In genomic region chrX:154359362-154360154, GRCh38 we compare ENCODE assay signal across 1 cellular context.
TF ChIP-seq lines count a peak whose summit lies in the region.

No MANE protein-coding gene starts in this region.

TF ChIP-seq in WTC11, 78 proteins besides CTCF, POLR2A, EP300 and RAD21 (continued from another document):
- TF ChIP-seq MLX (CRISPR knock-in tag; IDR thresholded peaks at IDR 0.05) (no peak), GRHL2 (CRISPR knock-in tag; IDR thresholded peaks at IDR 0.05; ENCODE audit: insufficient replicate concordance, severe bottlenecking) (no peak), CDX4 (CRISPR knock-in tag; IDR thresholded peaks at IDR 0.05; ENCODE audit: borderline replicate concordance) (no peak), ZNF425 (CRISPR knock-in tag; conservative IDR thresholded peaks at IDR 0.05) (no peak), E2F5 (CRISPR knock-in tag; IDR thresholded peaks at IDR 0.05) (no peak), ZNF532 (CRISPR knock-in tag; IDR thresholded peaks at IDR 0.05; ENCODE audit: borderline replicate concordance) (no peak)
